ENCODE assay signal across 8 cellular contexts in genomic region chr3:11154953-11155325, GRCh38. TPM values are rescaled to one million over a fixed set of nuclear protein-coding genes. Genes with fewer than 3 reads are reported as not detected.
A peak's percentile ranks its signal among the peaks of the same experiment; 100 is the strongest.
DNase-seq lines count a peak whose midpoint lies in the region; ATAC-seq and TF ChIP-seq lines count a peak whose summit lies in the region.

No MANE protein-coding gene starts in this region.

- H3K4me1 ChIP-seq in PC-3 (ENCODE audit: insufficient read depth, low read length) = peaks cover 12% of the 10 kb centered on the region; the same call in 1 of the 2 replicates

- no peak for TF ChIP-seq CTCF in AG09309 (IDR thresholded peaks at IDR 0.05; ENCODE audit: control insufficient read depth, insufficient read depth, low read depth, low read length, missing control alignments)
- TF ChIP-seq CTCF in PC-3 (conservative IDR thresholded peaks at IDR 0.05; ENCODE audit: low read depth, low read length) = no peak
- peak; percentile 25 for TF ChIP-seq CTCF in epithelial cell of proximal tubule (conservative IDR thresholded peaks at IDR 0.05; ENCODE audit: low read depth, low read length)
- TF ChIP-seq CTCF in neural crest cell (conservative IDR thresholded peaks at IDR 0.05) = no peak

- BruUV-seq in PC-3 (replicated peaks; lab: Mats Ljungman, UMichigan) = no TSS peak

- DNase-seq in AG09309 (ENCODE audit: low read depth) (no peak), PC-3 (no peak), epithelial cell of proximal tubule (ENCODE audit: low read depth) (no peak), neural crest cell (ENCODE audit: low read depth, low spot score) (no peak), left colon (no peak), NCI-H524 treated with DMSO at 0.1 percent for 48 hours (lab: John Stamatoyannopoulos, UW) (no peak)
- no peak for DNase-seq in stimulated activated effector memory CD8-positive, alpha-beta T cell treated with anti-CD3 and anti-CD28 coated beads, Interleukin-12 subunit alpha, Interleukin-12 subunit beta, amount 100 ng/mL, for 72 hours (ENCODE audit: low spot score in 2 of 2)

- POLR2A ChIA-PET in PC-3 (lab: Charles Lee; ENCODE audit: unreplicated experiment) = interaction anchor here (0.8 kb wide), 1 partner anchor 58 kb away, joined by 4 read pairs; no protein-coding TSS in a partner anchor

- H3K9me3 ChIP-seq in PC-3 (ENCODE audit: low read length) = no peaks in the 10 kb centered on the region

- H3K27me3 Mint-ChIP-seq in neural crest cell (ENCODE audit: low read depth) = peaks cover 93% of the 10 kb centered on the region

- H3K4me2 ChIP-seq in PC-3 (ENCODE audit: low read length) = peak overlapping the region; percentile 95

- H2AFZ ChIP-seq in PC-3 (ENCODE audit: low read length) = peak overlapping the region; percentile 66

- no peaks in the 10 kb centered on the region for H3K36me3 ChIP-seq in PC-3 (ENCODE audit: low read depth, low read length)

- no peak overlapping the region for H3K27ac Mint-ChIP-seq in neural crest cell (ENCODE audit: unreplicated experiment)
- no peak overlapping the region for H3K27ac Mint-ChIP-seq in stimulated activated effector memory CD8-positive, alpha-beta T cell treated with anti-CD3 and anti-CD28 coated beads, Interleukin-12 subunit alpha, Interleukin-12 subunit beta, amount 100 ng/mL, for 72 hours

- CTCF ChIA-PET in PC-3 (lab: Charles Lee) = interaction anchor here (1.0 to 1.2 kb wide), 3 partner anchors 18 to 180 kb away, joined by 3 to 4 read pairs (median 4); no protein-coding TSS in a partner anchor

- ATAC-seq in PC-3 (peak; percentile 38), left colon (no peak), HG03457 (IDR thresholded peaks at IDR 0.05; ENCODE audit: unreplicated experiment) (no peak)
- no peak for ATAC-seq in stimulated activated effector memory CD8-positive, alpha-beta T cell treated with anti-CD3 and anti-CD28 coated beads, Interleukin-12 subunit alpha, Interleukin-12 subunit beta, amount 100 ng/mL, for 72 hours

- no peaks in the 10 kb centered on the region for H3F3A ChIP-seq in PC-3 (ENCODE audit: low read length, unreplicated experiment)

- no peaks in the 10 kb centered on the region for H3K27me3 ChIP-seq in PC-3 (ENCODE audit: low read length)

- H3K27ac ChIP-seq in PC-3 (ENCODE audit: low read length) = no peak overlapping the region

- H3K4me3 ChIP-seq in AG09309 (ENCODE audit: control insufficient read depth, low read depth, low read length) (peak overlapping the region; percentile 75), PC-3 (ENCODE audit: low read length) (peak overlapping the region; percentile 74), epithelial cell of proximal tubule (ENCODE audit: low read depth, low read length) (peak overlapping the region; percentile 91)

- H3K9me3 Mint-ChIP-seq in neural crest cell = no peaks in the 10 kb centered on the region
- H3K9me3 Mint-ChIP-seq in stimulated activated effector memory CD8-positive, alpha-beta T cell treated with anti-CD3 and anti-CD28 coated beads, Interleukin-12 subunit alpha, Interleukin-12 subunit beta, amount 100 ng/mL, for 72 hours = no peaks in the 10 kb centered on the region

- peaks cover 13% of the 10 kb centered on the region for H3K4me1 Mint-ChIP-seq in neural crest cell
- H3K4me1 Mint-ChIP-seq in stimulated activated effector memory CD8-positive, alpha-beta T cell treated with anti-CD3 and anti-CD28 coated beads, Interleukin-12 subunit alpha, Interleukin-12 subunit beta, amount 100 ng/mL, for 72 hours = peaks cover 11% of the 10 kb centered on the region

- H3K9me2 ChIP-seq in PC-3 (replicated peaks; ENCODE audit: low read length) = no peaks in the 10 kb centered on the region

- H3K4me3 Mint-ChIP-seq in neural crest cell = peak overlapping the region; percentile 72
- no peak overlapping the region for H3K4me3 Mint-ChIP-seq in stimulated activated effector memory CD8-positive, alpha-beta T cell treated with anti-CD3 and anti-CD28 coated beads, Interleukin-12 subunit alpha, Interleukin-12 subunit beta, amount 100 ng/mL, for 72 hours

- H4K20me1 ChIP-seq in PC-3 (ENCODE audit: low read length) = no peaks in the 10 kb centered on the region

- no peaks in the 10 kb centered on the region for H3K36me3 Mint-ChIP-seq in neural crest cell (ENCODE audit: low read depth)
- H3K36me3 Mint-ChIP-seq in stimulated activated effector memory CD8-positive, alpha-beta T cell treated with anti-CD3 and anti-CD28 coated beads, Interleukin-12 subunit alpha, Interleukin-12 subunit beta, amount 100 ng/mL, for 72 hours = no peaks in the 10 kb centered on the region

- intact Hi-C loops in PC-3 (cut with micrococcal nuclease) = loop anchor here (1.0 to 2.0 kb wide), 7 partner anchors 18 to 180 kb away; no protein-coding TSS in a partner anchor
- intact Hi-C loops in left colon (cut with DNase I, micrococcal nuclease) = loop anchor here in 1 of 2 donors (10.0 kb wide), 1 partner anchor 180 kb away; no protein-coding TSS in a partner anchor

- peak overlapping the region; percentile 53 for H3K9ac ChIP-seq in PC-3 (ENCODE audit: low read length)

- no peaks in the 10 kb centered on the region for H3K79me2 ChIP-seq in PC-3 (ENCODE audit: low read length)

RNA-seq across cellular contexts. Expression of gene HRH1, which starts 0.6 kb away (rescaled TPM):
- 5.9 and 7.5 TPM in 2 replicates for total RNA-seq in PC-3 (2014; rRNA removed)
- 3.1 and 7.3 TPM in 2 replicates for total RNA-seq in epithelial cell of proximal tubule
- not detected in 2 replicates for total RNA-seq in neural crest cell
- 10 to 100 TPM in 1 of 2 donors, 1 to 10 TPM in 1; 7.9 to 13.8 TPM for total RNA-seq in left colon
